In genomic region chr12:9651265-9651729, GRCh38 we compare ENCODE assay signal across 8 cellular contexts. TPM values are rescaled to one million over a fixed set of nuclear protein-coding genes. Genes with fewer than 3 reads are reported as not detected.
DNase-seq lines count a peak whose midpoint lies in the region; ATAC-seq and TF ChIP-seq lines count a peak whose summit lies in the region.

No MANE protein-coding gene starts in this region.

- peak overlapping the region; percentile 99 for H3K27ac Mint-ChIP-seq in activated naive CD4-positive, alpha-beta T cell treated with anti-CD3 and anti-CD28 coated beads for 36 hours

- in situ Hi-C loops in KBM-7 (cut with MboI; ENCODE audit: low pct_unique_long_range_greater_than_20kb, low sequenced_read_pairs) = no loop called here

- peak overlapping the region; percentile 95 for H3K4me3 Mint-ChIP-seq in activated naive CD4-positive, alpha-beta T cell treated with anti-CD3 and anti-CD28 coated beads for 36 hours

- peaks cover 20% of the 10 kb centered on the region for H3K4me1 ChIP-seq in upper lobe of right lung

- TF ChIP-seq CTCF in AG04450 (IDR thresholded peaks at IDR 0.05; ENCODE audit: low read depth, low read length) (no peak), upper lobe of right lung (IDR thresholded peaks at IDR 0.05) (no peak)

- H3K4me3 ChIP-seq in AG04450 (ENCODE audit: low read depth, low read length) = no peak overlapping the region; the same call in 1 of the 2 replicates
- H3K4me3 ChIP-seq in upper lobe of right lung = no peak overlapping the region

- POLR2A ChIA-PET in AG04450 (lab: Yijun Ruan, JAX) = no interaction called here

- H3K27me3 Mint-ChIP-seq in activated naive CD4-positive, alpha-beta T cell treated with anti-CD3 and anti-CD28 coated beads for 36 hours (ENCODE audit: low read depth) = no peaks in the 10 kb centered on the region

- peaks cover 51% of the 10 kb centered on the region for H3K4me1 Mint-ChIP-seq in activated naive CD4-positive, alpha-beta T cell treated with anti-CD3 and anti-CD28 coated beads for 36 hours (ENCODE audit: low read depth)

- no peaks in the 10 kb centered on the region for H3K9me3 Mint-ChIP-seq in activated naive CD4-positive, alpha-beta T cell treated with anti-CD3 and anti-CD28 coated beads for 36 hours

- peaks cover 17% of the 10 kb centered on the region for H3K36me3 ChIP-seq in upper lobe of right lung

- ATAC-seq in upper lobe of right lung = no peak
- no peak for ATAC-seq in HG03442 (IDR thresholded peaks at IDR 0.05; ENCODE audit: unreplicated experiment)
- no peak for ATAC-seq in HG03045 (IDR thresholded peaks at IDR 0.05; ENCODE audit: unreplicated experiment)

- H3K36me3 Mint-ChIP-seq in activated naive CD4-positive, alpha-beta T cell treated with anti-CD3 and anti-CD28 coated beads for 36 hours (ENCODE audit: low read depth) = peaks cover 81% of the 10 kb centered on the region

- H3K9me3 ChIP-seq in AG04450 (ENCODE audit: control insufficient read depth, insufficient read depth, low read length) (no peaks in the 10 kb centered on the region; the same call in 1 of the 2 replicates), upper lobe of right lung (no peaks in the 10 kb centered on the region)

- intact Hi-C loops in activated naive CD4-positive, alpha-beta T cell treated with anti-CD3 and anti-CD28 coated beads for 36 hours (cut with micrococcal nuclease) = loop anchor here (1.0 to 2.0 kb wide), 6 partner anchors 16 to 218 kb away; partner anchors contain the start of genes CD69, CLEC2B and CLECL1
- intact Hi-C loops in upper lobe of right lung (cut with DNase I) = no loop called here

- H3K27me3 ChIP-seq in AG04450 (ENCODE audit: control insufficient read depth, insufficient read depth, low read length) = no peaks in the 10 kb centered on the region
- H3K27me3 ChIP-seq in layer of hippocampus (ENCODE audit: control insufficient read depth, insufficient read depth, low read length) = no peaks in the 10 kb centered on the region
- no peaks in the 10 kb centered on the region for H3K27me3 ChIP-seq in upper lobe of right lung

- CTCF ChIA-PET in AG04450 (lab: Charles Lee) = no interaction called here
- CTCF ChIA-PET in activated naive CD4-positive, alpha-beta T cell treated with anti-CD3 and anti-CD28 coated beads for 36 hours (lab: Charles Lee) = interaction anchor here (1.2 to 2.1 kb wide), 3 partner anchors 10 to 92 kb away, joined by 3 to 10 read pairs (median 3); partner anchors contain the start of gene CLEC2D

- DNase-seq in AG04450 (ENCODE audit: low read depth, low spot score) (no peak), KBM-7 (peak; percentile 91), upper lobe of right lung (no peak), anterior cingulate cortex (lab: John Stamatoyannopoulos, UW) (no peak)
- peak; percentile 91 for DNase-seq in activated naive CD4-positive, alpha-beta T cell treated with anti-CD3 and anti-CD28 coated beads for 36 hours

- H3K27ac ChIP-seq in AG04450 (ENCODE audit: low read depth, low read length) = peak overlapping the region; percentile 85
- H3K27ac ChIP-seq in layer of hippocampus (ENCODE audit: low read depth, low read length) = peak overlapping the region; percentile 5
- H3K27ac ChIP-seq in upper lobe of right lung = peak overlapping the region; percentile 92

RNA-seq across cellular contexts. Expression of gene CLEC2D, which starts 18.2 kb away (rescaled TPM):
- polyA plus RNA-seq in AG04450 (2011; rRNA removed) = 2.3 and 2.4 TPM in 2 replicates
- polyA minus RNA-seq in AG04450 (2011; rRNA and poly(A)+ RNA removed) = 1.8 and 2.8 TPM in 2 replicates
- total RNA-seq in activated naive CD4-positive, alpha-beta T cell treated with anti-CD3 and anti-CD28 coated beads for 36 hours = 100 to 1,000 TPM; 176 to 184 TPM
- 12.9 TPM for total RNA-seq in upper lobe of right lung

RNA-seq across cellular contexts. Expression of gene KLRB1, which starts 43.6 kb away (rescaled TPM):
- not detected in 2 replicates for polyA plus RNA-seq in AG04450 (2011; rRNA removed)
- not detected in 2 replicates for polyA minus RNA-seq in AG04450 (2011; rRNA and poly(A)+ RNA removed)
- total RNA-seq in activated naive CD4-positive, alpha-beta T cell treated with anti-CD3 and anti-CD28 coated beads for 36 hours = under 1 TPM in 1 of 2 experiments, not detected in 1; 0.25 TPM
- 3.3 TPM for total RNA-seq in upper lobe of right lung

Comparison
In these comparisons a context has a peak if more than half of its experiments do, and no peak if none do; other contexts are left out.
1. DNase-seq: peak in KBM-7 (single experiment) and activated naive CD4-positive, alpha-beta T cell treated with anti-CD3 and anti-CD28 coated beads for 36 hours (single experiment); none in AG04450 (single experiment), upper lobe of right lung (single experiment) and anterior cingulate cortex (0 of 58).
2. H3K27ac ChIP-seq: peak in every context shown above with its lines; median percentile 92 in upper lobe of right lung; 85 in AG04450; 5 in layer of hippocampus.
3. RNA of gene CLEC2D, which starts 18.2 kb away (total RNA-seq): 176 to 184 TPM in activated naive CD4-positive, alpha-beta T cell treated with anti-CD3 and anti-CD28 coated beads for 36 hours; 12.9 TPM in upper lobe of right lung (single experiment); every median in the first group is over 10 times any median in the second.